In genomic region chr12:109714141-109714912, GRCh38 we compare ENCODE assay signal across 8 cellular contexts. TPM values are rescaled to one million over a fixed set of nuclear protein-coding genes. Genes with fewer than 3 reads are reported as not detected.
DNase-seq lines count a peak whose midpoint lies in the region; ATAC-seq and TF ChIP-seq lines count a peak whose summit lies in the region.

No MANE protein-coding gene starts in this region.

- peak; percentile 7 for TF ChIP-seq CTCF in GM12865 (IDR thresholded peaks at IDR 0.05; ENCODE audit: insufficient read depth, low read depth, low read length, missing control alignments)

- peak; percentile 17 for ATAC-seq in HG02678 (IDR thresholded peaks at IDR 0.05; ENCODE audit: unreplicated experiment)

- no peaks in the 10 kb centered on the region for H3K4me1 Mint-ChIP-seq in activated CD4-positive, alpha-beta memory T cell treated with anti-CD3 and anti-CD28 coated beads for 36 hours (ENCODE audit: low read depth)

- CTCF ChIA-PET in activated CD4-positive, alpha-beta memory T cell treated with anti-CD3 and anti-CD28 coated beads for 36 hours (lab: Charles Lee) = interaction anchor here (0.9 to 1.6 kb wide), 6 partner anchors 11 to 161 kb away, joined by 3 to 9 read pairs (median 3); no protein-coding TSS in a partner anchor

- peak overlapping the region; percentile 59 for H3K4me3 Mint-ChIP-seq in activated CD4-positive, alpha-beta memory T cell treated with anti-CD3 and anti-CD28 coated beads for 36 hours

- no peak overlapping the region for H3K27ac Mint-ChIP-seq in activated CD4-positive, alpha-beta memory T cell treated with anti-CD3 and anti-CD28 coated beads for 36 hours

- H3K4me3 ChIP-seq in GM12865 (ENCODE audit: low read depth, low read length) (peak overlapping the region; percentile 57), ectodermal cell (ENCODE audit: insufficient read depth, low read depth, low read length) (peak overlapping the region; percentile 61)

- H3K27me3 ChIP-seq in ectodermal cell (ENCODE audit: control insufficient read depth, insufficient read depth, low read length, poor library complexity, severe bottlenecking) = peaks cover 70% of the 10 kb centered on the region

- no peaks in the 10 kb centered on the region for H3K9me3 Mint-ChIP-seq in activated CD4-positive, alpha-beta memory T cell treated with anti-CD3 and anti-CD28 coated beads for 36 hours

- H3K27ac ChIP-seq in ectodermal cell (ENCODE audit: insufficient read depth, low read depth, low read length, poor library complexity, severe bottlenecking) = peak overlapping the region; percentile 62

- intact Hi-C loops in activated CD4-positive, alpha-beta memory T cell treated with anti-CD3 and anti-CD28 coated beads for 36 hours (cut with micrococcal nuclease) = no loop called here

- POLR2A ChIA-PET in activated CD4-positive, alpha-beta memory T cell treated with anti-CD3 and anti-CD28 coated beads for 36 hours (lab: Charles Lee) = no interaction called here

- no peaks in the 10 kb centered on the region for H3K36me3 Mint-ChIP-seq in activated CD4-positive, alpha-beta memory T cell treated with anti-CD3 and anti-CD28 coated beads for 36 hours

- H3K9me3 ChIP-seq in ectodermal cell (ENCODE audit: control insufficient read depth, low read length) = no peaks in the 10 kb centered on the region

- no peaks in the 10 kb centered on the region for H3K36me3 ChIP-seq in ectodermal cell (ENCODE audit: control insufficient read depth, insufficient read depth, low read length)

- peaks cover 43% of the 10 kb centered on the region for H3K4me1 ChIP-seq in ectodermal cell (ENCODE audit: control insufficient read depth, insufficient read depth, low read length)

- 1% methylated on average over 96 of the region's 96 CpGs for WGBS in ectodermal cell, 2 experiments

- H3K27me3 Mint-ChIP-seq in activated CD4-positive, alpha-beta memory T cell treated with anti-CD3 and anti-CD28 coated beads for 36 hours = peaks cover 37% of the 10 kb centered on the region

- DNase-seq in GM12865 (ENCODE audit: low read depth) (peak; percentile 66), NCI-H2171 treated with DMSO at 0.1 percent for 48 hours (lab: John Stamatoyannopoulos, UW) (peak; percentile 53), mucosa of gallbladder (ENCODE audit: low spot score) (peak; percentile 58), T1000 (lab: John Stamatoyannopoulos, UW) (no peak)
- peak; percentile 55 for DNase-seq in activated CD4-positive, alpha-beta memory T cell treated with anti-CD3 and anti-CD28 coated beads for 36 hours
- DNase-seq in stimulated activated CD8-positive, alpha-beta memory T cell treated with anti-CD3 and anti-CD28 coated beads, Interleukin-4, amount 100 ng/mL, for 48 hours = peak; percentile 69

RNA-seq across cellular contexts. Expression of gene FAM222A, which starts 0.7 kb away (rescaled TPM):
- under 1 TPM; 0.29 to 0.55 TPM for total RNA-seq in activated CD4-positive, alpha-beta memory T cell treated with anti-CD3 and anti-CD28 coated beads for 36 hours
- polyA plus RNA-seq in ectodermal cell (2013, experiment 1 of 4) = 4.7 TPM
- polyA plus RNA-seq in ectodermal cell (2013, experiment 2 of 4) = 6.2 TPM
- polyA plus RNA-seq in ectodermal cell (2013, experiment 3 of 4) = 5.6 TPM
- 5.8 TPM for polyA plus RNA-seq in ectodermal cell (2013, experiment 4 of 4)
- total RNA-seq in mucosa of gallbladder = 11.0 TPM
